ENCODE assay signal across 28 cellular contexts in genomic region chr10:24569828-24570657, GRCh38.
"Had no signal": no experiment of that assay in that cellular context is flagged by ENCODE, and none has a peak within 500 bp of the region (broad histone marks: within the 10 kb centered on the region; RNA-seq: fewer than 3 reads in every experiment).

No MANE protein-coding gene starts in this region.

- H3K27me3 ChIP-seq: ascending aorta, brain microvascular endothelial cell, heart right ventricle, tibial nerve had no signal

- ATAC-seq: activated CD4-positive, CD25-positive, alpha-beta regulatory T cell treated with anti-CD3 and anti-CD28 coated beads, Interleukin-2, amount 50 U/mL, for 24 hours; foreskin keratinocyte; left lobe of liver; lower lobe of right lung; naive thymus-derived CD8-positive, alpha-beta T cell; right cardiac atrium had no signal

- H3K36me3 Mint-ChIP-seq: activated CD4-positive, alpha-beta memory T cell treated with anti-CD3 and anti-CD28 coated beads for 36 hours; activated naive CD4-positive, alpha-beta T cell treated with anti-CD3 and anti-CD28 coated beads, Interleukin-2, amount 10 ng/mL, durations not matched to agents 7 days and 5 days; activated naive CD8-positive, alpha-beta T cell treated with anti-CD3 and anti-CD28 coated beads, Interleukin-2, amount 10 ng/mL, durations not matched to agents 7 days and 5 days; naive thymus-derived CD8-positive, alpha-beta T cell had no signal

- H3K27ac ChIP-seq: ascending aorta, brain microvascular endothelial cell, esophagus muscularis mucosa, foreskin keratinocyte, heart right ventricle, lower lobe of right lung, spleen, tibial nerve, WERI-Rb-1 had no signal

- H3K27ac Mint-ChIP-seq: activated CD4-positive, alpha-beta memory T cell treated with anti-CD3 and anti-CD28 coated beads for 36 hours; activated CD4-positive, alpha-beta T cell treated with anti-CD3 and anti-CD28 coated beads, Interleukin-2, amount 10 ng/mL, durations not matched to agents 24 days and 14 days; activated naive CD4-positive, alpha-beta T cell treated with anti-CD3 and anti-CD28 coated beads, Interleukin-2, amount 10 ng/mL, durations not matched to agents 7 days and 5 days; activated naive CD8-positive, alpha-beta T cell treated with anti-CD3 and anti-CD28 coated beads, Interleukin-2, amount 10 ng/mL, durations not matched to agents 7 days and 5 days; activated T-helper 1 cell treated with anti-CD3 and anti-CD28 coated beads, Interleukin-12 subunit alpha, Interleukin-12 subunit beta, Interleukin-2, Interleukin-4 antibody, amounts not matched to agents 30 ng/mL and 10 ng/mL and 1 ng/mL, durations not matched to agents 14 hours and 24 hours and 36 hours; T-helper 1 cell treated with Interleukin-12 subunit alpha and Interleukin-12 subunit beta and Interleukin-4 antibody, amounts not matched to agents 30 μg/mL and 1 μg/mL, for 36 hours had no signal

- DNase-seq: activated CD4-positive, alpha-beta memory T cell treated with anti-CD3 and anti-CD28 coated beads for 36 hours; activated CD4-positive, alpha-beta T cell treated with anti-CD3 and anti-CD28 coated beads, Interleukin-2, amount 10 ng/mL, durations not matched to agents 24 days and 14 days; activated CD8-positive, alpha-beta memory T cell treated with anti-CD3 and anti-CD28 coated beads, Interleukin-2, amount 50 U/mL, for 4 hours; activated effector memory CD4-positive, alpha-beta T cell treated with anti-CD3 and anti-CD28 coated beads, Interleukin-2, amount 50 U/mL, for 16 hours; activated naive CD4-positive, alpha-beta T cell treated with anti-CD3 and anti-CD28 coated beads, Interleukin-2, amount 10 ng/mL, durations not matched to agents 7 days and 5 days; activated naive CD8-positive, alpha-beta T cell treated with anti-CD3 and anti-CD28 coated beads, Interleukin-2, amount 10 ng/mL, durations not matched to agents 7 days and 5 days; activated T-cell treated with anti-CD3 and anti-CD28 coated beads, Interleukin-2, amount 50 U/mL, for 1 hour; brain microvascular endothelial cell; cortex of kidney; foreskin keratinocyte; heart right ventricle; kidney glomerular epithelial cell; lower lobe of right lung; mesenchymal stem cell; naive thymus-derived CD8-positive, alpha-beta T cell; right cardiac atrium; spleen; stimulated activated naive CD4-positive, alpha-beta T cell treated with Interleukin-2 at 50 U/mL for 16 hours; T-helper 9 cell; WERI-Rb-1 had no signal

- H3K4me1 Mint-ChIP-seq: activated CD4-positive, alpha-beta T cell treated with anti-CD3 and anti-CD28 coated beads, Interleukin-2, amount 10 ng/mL, durations not matched to agents 24 days and 14 days; activated naive CD4-positive, alpha-beta T cell treated with anti-CD3 and anti-CD28 coated beads, Interleukin-2, amount 10 ng/mL, durations not matched to agents 7 days and 5 days; activated naive CD8-positive, alpha-beta T cell treated with anti-CD3 and anti-CD28 coated beads, Interleukin-2, amount 10 ng/mL, durations not matched to agents 7 days and 5 days had no signal

- FAIRE-seq: endothelial cell of umbilical vein had no signal

- H3K4me3 Mint-ChIP-seq: activated CD4-positive, alpha-beta memory T cell treated with anti-CD3 and anti-CD28 coated beads for 36 hours; activated CD4-positive, alpha-beta T cell treated with anti-CD3 and anti-CD28 coated beads, Interleukin-2, amount 10 ng/mL, durations not matched to agents 24 days and 14 days; activated naive CD4-positive, alpha-beta T cell treated with anti-CD3 and anti-CD28 coated beads, Interleukin-2, amount 10 ng/mL, durations not matched to agents 7 days and 5 days; activated naive CD8-positive, alpha-beta T cell treated with anti-CD3 and anti-CD28 coated beads, Interleukin-2, amount 10 ng/mL, durations not matched to agents 7 days and 5 days; activated T-helper 1 cell treated with anti-CD3 and anti-CD28 coated beads, Interleukin-12 subunit alpha, Interleukin-12 subunit beta, Interleukin-2, Interleukin-4 antibody, amounts not matched to agents 30 ng/mL and 10 ng/mL and 1 ng/mL, durations not matched to agents 14 hours and 24 hours and 36 hours; naive thymus-derived CD8-positive, alpha-beta T cell; T-helper 1 cell treated with Interleukin-12 subunit alpha and Interleukin-12 subunit beta and Interleukin-4 antibody, amounts not matched to agents 30 μg/mL and 1 μg/mL, for 36 hours had no signal

- H3K36me3 ChIP-seq: ascending aorta, brain microvascular endothelial cell, esophagus muscularis mucosa, heart right ventricle, lower lobe of right lung, spleen, tibial nerve, WERI-Rb-1 had no signal

- H3K9me3 Mint-ChIP-seq: activated CD4-positive, alpha-beta memory T cell treated with anti-CD3 and anti-CD28 coated beads for 36 hours; activated CD4-positive, alpha-beta T cell treated with anti-CD3 and anti-CD28 coated beads, Interleukin-2, amount 10 ng/mL, durations not matched to agents 24 days and 14 days; activated naive CD4-positive, alpha-beta T cell treated with anti-CD3 and anti-CD28 coated beads, Interleukin-2, amount 10 ng/mL, durations not matched to agents 7 days and 5 days; activated naive CD8-positive, alpha-beta T cell treated with anti-CD3 and anti-CD28 coated beads, Interleukin-2, amount 10 ng/mL, durations not matched to agents 7 days and 5 days; activated T-helper 1 cell treated with anti-CD3 and anti-CD28 coated beads, Interleukin-12 subunit alpha, Interleukin-12 subunit beta, Interleukin-2, Interleukin-4 antibody, amounts not matched to agents 30 ng/mL and 10 ng/mL and 1 ng/mL, durations not matched to agents 14 hours and 24 hours and 36 hours; naive thymus-derived CD8-positive, alpha-beta T cell; T-helper 1 cell treated with Interleukin-12 subunit alpha and Interleukin-12 subunit beta and Interleukin-4 antibody, amounts not matched to agents 30 μg/mL and 1 μg/mL, for 36 hours had no signal

- H3K4me1 ChIP-seq: ascending aorta, esophagus muscularis mucosa, foreskin keratinocyte, lower lobe of right lung, spleen, tibial nerve had no signal

- H3K4me3 ChIP-seq: ascending aorta, esophagus muscularis mucosa, heart right ventricle, lower lobe of right lung, spleen, tibial nerve had no signal

- H3K9me3 ChIP-seq: ascending aorta, esophagus muscularis mucosa, heart right ventricle, lower lobe of right lung, spleen, tibial nerve had no signal
